Comparison of ENCODE assay signal across 20 cellular contexts in the genomic region with DNA sequence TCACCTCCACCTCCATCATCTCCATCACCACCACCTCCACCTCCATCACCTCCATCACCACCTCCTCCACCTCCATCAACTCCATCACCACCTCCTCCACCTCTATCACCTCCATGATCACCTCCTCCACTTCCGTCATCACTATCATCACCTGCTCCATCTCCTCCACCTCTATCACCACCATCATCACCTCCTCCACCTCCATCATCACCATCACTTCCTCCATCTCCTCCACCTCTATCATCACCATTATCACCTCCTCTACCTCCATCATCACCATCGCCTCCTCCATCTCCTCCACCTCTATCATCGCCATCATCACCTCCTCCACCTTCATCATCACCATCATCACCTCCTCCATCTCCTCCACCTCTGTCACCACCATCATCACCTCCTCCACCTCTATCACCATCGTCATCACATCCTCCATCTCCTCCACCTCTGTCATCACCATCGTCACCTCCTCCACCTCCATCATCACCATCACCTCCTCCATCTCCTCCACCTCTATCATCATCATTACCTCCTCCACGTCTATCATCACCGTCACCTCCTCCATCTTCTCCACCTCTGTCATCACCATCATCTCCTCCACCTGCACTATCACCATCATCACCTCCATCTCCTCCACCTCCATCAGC. TPM values are rescaled to one million over a fixed set of nuclear protein-coding genes. Genes with fewer than 3 reads are reported as not detected.
DNase-seq lines count a peak whose midpoint lies in the region; ATAC-seq, FAIRE-seq and TF ChIP-seq lines count a peak whose summit lies in the region.
"Had no signal": no experiment of that assay in that cellular context is flagged by ENCODE, and none has a peak within 500 bp of the region (broad histone marks: within the 10 kb centered on the region; RNA-seq: fewer than 3 reads in every experiment).

No MANE protein-coding gene starts in this region.

- H3K27me3 Mint-ChIP-seq in activated CD8-positive, alpha-beta T cell treated with anti-CD3 and anti-CD28 coated beads, Interleukin-2, amount 10 ng/mL, durations not matched to agents 7 days and 5 days (ENCODE audit: low read depth), result no peaks in the 10 kb centered on the region
- H3K27me3 Mint-ChIP-seq in activated CD8-positive, alpha-beta T cell treated with anti-CD3 and anti-CD28 coated beads for 36 hours, result no peaks in the 10 kb centered on the region
- H3K27me3 Mint-ChIP-seq in stimulated activated memory B cell treated with anti-CD40 and anti-IgM and Interleukin-4, amounts not matched to agents 10 μg/mL and 1 μg/mL and 100 μg/mL, for 72 hours, result no peaks in the 10 kb centered on the region

- H3K4me3 ChIP-seq in GM12878, result no peak overlapping the region
- H3K4me3 ChIP-seq: GM23338, MG63 had no signal

- no peak overlapping the region for H3K4me2 ChIP-seq in GM12878 (ENCODE audit: control insufficient read depth, insufficient read depth)
- H3K4me2 ChIP-seq: GM23338 had no signal

- FAIRE-seq in GM12878 (lab: Jason Lieb, UNC), result no peak

- RAD21 ChIA-PET in GM12878 (lab: Charles Lee; ENCODE audit: unreplicated experiment), result no interaction called here

- no peak for ATAC-seq in activated CD8-positive, alpha-beta T cell treated with anti-CD3 and anti-CD28 coated beads, Interleukin-2, amount 10 ng/mL, durations not matched to agents 7 days and 5 days
- no peak for ATAC-seq in activated CD8-positive, alpha-beta T cell treated with anti-CD3 and anti-CD28 coated beads for 36 hours
- no peak for ATAC-seq in GM12878
- no peak for ATAC-seq in stimulated activated memory B cell treated with anti-CD40 and anti-IgM and Interleukin-4, amounts not matched to agents 10 μg/mL and 1 μg/mL and 100 μg/mL, for 72 hours
- ATAC-seq: GM23338 had no signal

- WGBS in GM12878 (ENCODE audit: insufficient coverage, insufficient replicate concordance, low lambda C conversion rate, missing lambda C conversion rate), result 100% methylated on average over 7 of the region's 7 CpGs

- H3K4me1 ChIP-seq in GM12878 (ENCODE audit: control insufficient read depth, insufficient read depth, low read length), result no peaks in the 10 kb centered on the region

- peaks cover 8% of the 10 kb centered on the region for H3K4me1 Mint-ChIP-seq in activated CD8-positive, alpha-beta T cell treated with anti-CD3 and anti-CD28 coated beads, Interleukin-2, amount 10 ng/mL, durations not matched to agents 7 days and 5 days (ENCODE audit: low read depth)
- H3K4me1 Mint-ChIP-seq in activated CD8-positive, alpha-beta T cell treated with anti-CD3 and anti-CD28 coated beads for 36 hours (ENCODE audit: low read depth), result peaks cover 14% of the 10 kb centered on the region
- H3K4me1 Mint-ChIP-seq in stimulated activated memory B cell treated with anti-CD40 and anti-IgM and Interleukin-4, amounts not matched to agents 10 μg/mL and 1 μg/mL and 100 μg/mL, for 72 hours, result peaks cover 13% of the 10 kb centered on the region
- H3K4me1 Mint-ChIP-seq: GM23338 had no signal

- no peak for TF ChIP-seq CTCF in activated CD8-positive, alpha-beta T cell treated with anti-CD3 and anti-CD28 coated beads for 36 hours (IDR thresholded peaks at IDR 0.05)
- TF ChIP-seq CTCF in GM12878 (IDR thresholded peaks at IDR 0.05 in 2 of 3, conservative IDR thresholded peaks at IDR 0.05 in 1 of 3; ENCODE audit: control insufficient read depth in 2 of 3, extremely low read depth in 1 of 3, insufficient read depth in 1 of 3, low read depth in 3 of 3, low read length in 3 of 3), result no peak

- H3K27ac ChIP-seq in GM12878 (ENCODE audit: control insufficient read depth, insufficient read depth), result no peak overlapping the region

- no peaks in the 10 kb centered on the region for H3K9me3 Mint-ChIP-seq in activated CD8-positive, alpha-beta T cell treated with anti-CD3 and anti-CD28 coated beads, Interleukin-2, amount 10 ng/mL, durations not matched to agents 7 days and 5 days (ENCODE audit: insufficient read depth)
- H3K9me3 Mint-ChIP-seq in activated CD8-positive, alpha-beta T cell treated with anti-CD3 and anti-CD28 coated beads for 36 hours, result peaks cover 4% of the 10 kb centered on the region
- peaks cover 18% of the 10 kb centered on the region for H3K9me3 Mint-ChIP-seq in stimulated activated memory B cell treated with anti-CD40 and anti-IgM and Interleukin-4, amounts not matched to agents 10 μg/mL and 1 μg/mL and 100 μg/mL, for 72 hours

- peaks cover 28 to 31% of the 10 kb centered on the region in 2 experiments for H3K36me3 ChIP-seq in GM12878 (ENCODE audit: control insufficient read depth in 2 of 2, insufficient read depth in 2 of 2, low read length in 1 of 2)
- H3K36me3 ChIP-seq: MG63 had no signal

- SMC1A ChIA-PET in GM12878 (lab: Charles Lee; ENCODE audit: uncharacterized antibody, unreplicated experiment), result no interaction called here

- intact Hi-C loops in activated CD8-positive, alpha-beta T cell treated with anti-CD3 and anti-CD28 coated beads for 36 hours (cut with micrococcal nuclease), result no loop called here
- intact Hi-C loops in GM12878 (cut with micrococcal nuclease; ENCODE audit: unreplicated experiment), result no loop called here

- CTCF ChIA-PET in activated CD8-positive, alpha-beta T cell treated with anti-CD3 and anti-CD28 coated beads, Interleukin-2, amount 10 ng/mL, durations not matched to agents 7 days and 5 days (lab: Charles Lee), result interaction anchor here (1.2 kb wide), 1 partner anchor 22 kb away, joined by 4 read pairs; no protein-coding TSS in a partner anchor
- CTCF ChIA-PET in activated CD8-positive, alpha-beta T cell treated with anti-CD3 and anti-CD28 coated beads for 36 hours (lab: Charles Lee), result interaction anchor here (1.7 kb wide), 1 partner anchor 79 kb away, joined by 6 read pairs; no protein-coding TSS in a partner anchor
- CTCF ChIA-PET in GM12878 (lab: Yijun Ruan, JAX), result no interaction called here

- no peak overlapping the region for H3K9ac ChIP-seq in GM12878 (ENCODE audit: control insufficient read depth, insufficient read depth, low read length)

- no peak for TF ChIP-seq POLR2A in GM12878 (IDR thresholded peaks at IDR 0.05; ENCODE audit: low read depth, low read length)

- POLR2A ChIA-PET in activated CD8-positive, alpha-beta T cell treated with anti-CD3 and anti-CD28 coated beads, Interleukin-2, amount 10 ng/mL, durations not matched to agents 7 days and 5 days (lab: Charles Lee), result no interaction called here
- POLR2A ChIA-PET in activated CD8-positive, alpha-beta T cell treated with anti-CD3 and anti-CD28 coated beads for 36 hours (lab: Charles Lee), result no interaction called here
- POLR2A ChIA-PET in GM12878 (lab: Charles Lee), result no interaction called here

- BruUV-seq in GM12878 (replicated peaks; lab: Mats Ljungman, UMichigan), result no TSS peak

- no peak for DNase-seq in activated CD8-positive, alpha-beta T cell treated with anti-CD3 and anti-CD28 coated beads, Interleukin-2, amount 10 ng/mL, durations not matched to agents 7 days and 5 days
- DNase-seq in activated CD8-positive, alpha-beta T cell treated with anti-CD3 and anti-CD28 coated beads for 36 hours, result no peak
- DNase-seq in GM12878 (ENCODE audit: low read depth, low spot score), result no peak
- peak; percentile 49 for DNase-seq in mesenteric fat pad (ENCODE audit: low spot score)
- DNase-seq in activated gamma-delta T cell treated with Interleukin-2 at 50 U/mL for 16 hours, result no peak
- DNase-seq in NCI-H69 (lab: John Stamatoyannopoulos, UW), result no peak
- no peak for DNase-seq in NCI-H446 (lab: John Stamatoyannopoulos, UW)
- DNase-seq: DMS 273 treated with DMSO at 0.1 percent for 48 hours, GDM1, HFFc6, MG63, NCI-H1105, NCI-H1694 treated with DMSO at 0.1 percent for 48 hours, NCI-H748 treated with DMSO at 0.1 percent for 48 hours, RPMI8226, SIG-M5 had no signal

- H3K79me2 ChIP-seq in GM12878 (ENCODE audit: control insufficient read depth, insufficient read depth, low read length), result no peaks in the 10 kb centered on the region

- TF ChIP-seq EP300 in GM12878 (IDR thresholded peaks at IDR 0.05; ENCODE audit: borderline replicate concordance in 1 of 2, control insufficient read depth in 1 of 2, low read depth in 2 of 2, low read length in 2 of 2), result no peak

- H3K36me3 Mint-ChIP-seq in activated CD8-positive, alpha-beta T cell treated with anti-CD3 and anti-CD28 coated beads, Interleukin-2, amount 10 ng/mL, durations not matched to agents 7 days and 5 days (ENCODE audit: low read depth), result peaks cover 53% of the 10 kb centered on the region
- H3K36me3 Mint-ChIP-seq in activated CD8-positive, alpha-beta T cell treated with anti-CD3 and anti-CD28 coated beads for 36 hours (ENCODE audit: low read depth), result peaks cover 10% of the 10 kb centered on the region
- H3K36me3 Mint-ChIP-seq in stimulated activated memory B cell treated with anti-CD40 and anti-IgM and Interleukin-4, amounts not matched to agents 10 μg/mL and 1 μg/mL and 100 μg/mL, for 72 hours, result peaks cover 76% of the 10 kb centered on the region

- no peaks in the 10 kb centered on the region for H3K27me3 ChIP-seq in GM12878 (replicated peaks in 1 of 2; ENCODE audit: control insufficient read depth in 2 of 2, insufficient read depth in 2 of 2, low read length in 1 of 2)

- in situ Hi-C loops in GM12878 (cut with MboI), result no loop called here

- H4K20me1 ChIP-seq in GM12878 (ENCODE audit: control insufficient read depth, insufficient read depth), result no peaks in the 10 kb centered on the region

- H2AFZ ChIP-seq in GM12878 (ENCODE audit: control insufficient read depth, low read depth, low read length), result no peak overlapping the region
- H2AFZ ChIP-seq: GM23338 had no signal

- no peak for TF ChIP-seq RAD21 in GM12878 (IDR thresholded peaks at IDR 0.05; ENCODE audit: insufficient read depth, low read depth, low read length)

- no peaks in the 10 kb centered on the region; the same call in 2 of the 3 replicates for H3K9me3 ChIP-seq in GM12878 (replicated peaks; ENCODE audit: control insufficient read depth, insufficient read depth, low read length)
- H3K9me3 ChIP-seq: MG63 had no signal

- no peak overlapping the region for H3K4me3 Mint-ChIP-seq in activated CD8-positive, alpha-beta T cell treated with anti-CD3 and anti-CD28 coated beads, Interleukin-2, amount 10 ng/mL, durations not matched to agents 7 days and 5 days
- H3K4me3 Mint-ChIP-seq in activated CD8-positive, alpha-beta T cell treated with anti-CD3 and anti-CD28 coated beads for 36 hours, result no peak overlapping the region
- H3K4me3 Mint-ChIP-seq in stimulated activated memory B cell treated with anti-CD40 and anti-IgM and Interleukin-4, amounts not matched to agents 10 μg/mL and 1 μg/mL and 100 μg/mL, for 72 hours, result no peak overlapping the region
- H3K4me3 Mint-ChIP-seq: GM23338, HFFc6 had no signal

- H3K27ac Mint-ChIP-seq in activated CD8-positive, alpha-beta T cell treated with anti-CD3 and anti-CD28 coated beads, Interleukin-2, amount 10 ng/mL, durations not matched to agents 7 days and 5 days, result peak overlapping the region; percentile 32
- H3K27ac Mint-ChIP-seq in activated CD8-positive, alpha-beta T cell treated with anti-CD3 and anti-CD28 coated beads for 36 hours, result no peak overlapping the region
- peak overlapping the region; percentile 11 for H3K27ac Mint-ChIP-seq in stimulated activated memory B cell treated with anti-CD40 and anti-IgM and Interleukin-4, amounts not matched to agents 10 μg/mL and 1 μg/mL and 100 μg/mL, for 72 hours
- H3K27ac Mint-ChIP-seq: GM23338, HFFc6 had no signal

RNA-seq across cellular contexts. Expression of a gene that starts 27.0 kb away (rescaled TPM):
- 10 to 100 TPM; 16.0 to 18.1 TPM for total RNA-seq in activated CD8-positive, alpha-beta T cell treated with anti-CD3 and anti-CD28 coated beads, Interleukin-2, amount 10 ng/mL, durations not matched to agents 7 days and 5 days
- total RNA-seq in activated CD8-positive, alpha-beta T cell treated with anti-CD3 and anti-CD28 coated beads for 36 hours, result 1 to 10 TPM; 4.8 to 5.5 TPM
- total RNA-seq in GM12878 (2013; cell fraction: nucleolus; rRNA removed), result 40.4 and 40.7 TPM in 2 replicates
- total RNA-seq in GM12878 (2014; rRNA removed), result 24.5 and 30.4 TPM in 2 replicates
- 6.5 and 7.7 TPM in 2 replicates for total RNA-seq in GM12878 (2014; rRNA removed; fragmentation: Illumina TruSeq; extraction: Trizol)
- 26.6 and 30.1 TPM in 2 replicates for total RNA-seq in GM12878 (2021)
- polyA plus RNA-seq in GM12878 (2011; ENCODE audit: low read depth), result 18.3 TPM
- polyA plus RNA-seq in GM12878 (2011; rRNA removed), result 1.3 and 5.6 TPM in 2 replicates
- polyA plus RNA-seq in GM12878 (2011; cell fraction: cytosol; rRNA removed), result 4.9 and 5.6 TPM in 2 replicates
- 17.9 and 18.9 TPM in 2 replicates for polyA plus RNA-seq in GM12878 (2011; cell fraction: nucleus; rRNA removed)
- 26.7 and 36.0 TPM in 2 replicates for polyA plus RNA-seq in GM12878 (2012)
- polyA plus RNA-seq in GM12878 (2014; fragmentation: Illumina TruSeq; extraction: Trizol), result 8.4 and 19.2 TPM in 2 replicates
- polyA plus RNA-seq in GM12878 (2014; fragmentation: Nextera tagmentation; extraction: Ambion mirVana), result 1 to 10 TPM; 1.7 to 2.7 TPM
- polyA plus RNA-seq in GM12878 (2014; rRNA removed), result 25.9 and 35.1 TPM in 2 replicates
- 10 to 100 TPM; 50.8 to 56.0 TPM for polyA plus RNA-seq in GM12878 (2016; fragmentation: Nextera tagmentation; extraction: Ambion mirVana)
- 5.4 and 6.9 TPM in 2 replicates for polyA minus RNA-seq in GM12878 (2011; rRNA and poly(A)+ RNA removed)
- 2.2 and 2.3 TPM in 2 replicates for polyA minus RNA-seq in GM12878 (2011; cell fraction: cytosol; rRNA and poly(A)+ RNA removed)
- 5.6 and 8.6 TPM in 2 replicates for polyA minus RNA-seq in GM12878 (2011; cell fraction: nucleus; rRNA and poly(A)+ RNA removed)
- total RNA-seq in mesenteric fat pad, result 0.10 TPM
- total RNA-seq: A172, HFFc6 had no signal
- polyA plus RNA-seq: BJ had no signal

RNA-seq across cellular contexts. Expression of a gene that starts 33.1 kb away (rescaled TPM):
- 10 to 100 TPM; 16.3 to 18.2 TPM for total RNA-seq in activated CD8-positive, alpha-beta T cell treated with anti-CD3 and anti-CD28 coated beads, Interleukin-2, amount 10 ng/mL, durations not matched to agents 7 days and 5 days
- total RNA-seq in activated CD8-positive, alpha-beta T cell treated with anti-CD3 and anti-CD28 coated beads for 36 hours, result 1 to 10 TPM; 7.1 to 7.9 TPM
- total RNA-seq in GM12878 (2013; cell fraction: nucleolus; rRNA removed), result 3.6 and 3.7 TPM in 2 replicates
- total RNA-seq in GM12878 (2014; rRNA removed), result 3.5 and 5.9 TPM in 2 replicates
- total RNA-seq in GM12878 (2014; rRNA removed; fragmentation: Illumina TruSeq; extraction: Trizol), result 1.2 and 1.6 TPM in 2 replicates
- 5.1 and 5.6 TPM in 2 replicates for total RNA-seq in GM12878 (2021)
- polyA plus RNA-seq in GM12878 (2011; ENCODE audit: low read depth), result 2.3 TPM
- polyA plus RNA-seq in GM12878 (2011; rRNA removed), result 2.2 and 5.1 TPM in 2 replicates
- 8.5 and 10.0 TPM in 2 replicates for polyA plus RNA-seq in GM12878 (2011; cell fraction: cytosol; rRNA removed)
- polyA plus RNA-seq in GM12878 (2011; cell fraction: nucleus; rRNA removed), result 7.4 and 10.5 TPM in 2 replicates
- polyA plus RNA-seq in GM12878 (2012), result 4.2 and 5.2 TPM in 2 replicates
- polyA plus RNA-seq in GM12878 (2014; fragmentation: Illumina TruSeq; extraction: Trizol), result 0.59 and 0.76 TPM in 2 replicates
- under 1 TPM; 0.03 to 0.53 TPM for polyA plus RNA-seq in GM12878 (2014; fragmentation: Nextera tagmentation; extraction: Ambion mirVana)
- 3.3 and 4.1 TPM in 2 replicates for polyA plus RNA-seq in GM12878 (2014; rRNA removed)
- polyA plus RNA-seq in GM12878 (2016; fragmentation: Nextera tagmentation; extraction: Ambion mirVana), result 1 to 10 TPM in 1 of 2 experiments, under 1 TPM in 1; 0.63 to 3.3 TPM
- polyA minus RNA-seq in GM12878 (2011; rRNA and poly(A)+ RNA removed), result 1.6 and 4.7 TPM in 2 replicates
- polyA minus RNA-seq in GM12878 (2011; cell fraction: cytosol; rRNA and poly(A)+ RNA removed), result 2.1 TPM in 2 replicates
- polyA minus RNA-seq in GM12878 (2011; cell fraction: nucleus; rRNA and poly(A)+ RNA removed), result 0.60 and 1.8 TPM in 2 replicates
- 5.0 TPM for total RNA-seq in mesenteric fat pad

RNA-seq across cellular contexts. Expression of a gene that starts 59.0 kb away (rescaled TPM):
- 1 to 10 TPM; 3.3 to 3.7 TPM for total RNA-seq in activated CD8-positive, alpha-beta T cell treated with anti-CD3 and anti-CD28 coated beads, Interleukin-2, amount 10 ng/mL, durations not matched to agents 7 days and 5 days
- 1 to 10 TPM; 4.9 to 8.5 TPM for total RNA-seq in activated CD8-positive, alpha-beta T cell treated with anti-CD3 and anti-CD28 coated beads for 36 hours
- total RNA-seq in GM12878 (2013; cell fraction: nucleolus; rRNA removed), result 1.2 TPM in 1 of 2 replicates, not detected in the other
- total RNA-seq in GM12878 (2014; rRNA removed), result 0.16 and 0.56 TPM in 2 replicates
- total RNA-seq in GM12878 (2014; rRNA removed; fragmentation: Illumina TruSeq; extraction: Trizol), result 0.32 and 0.72 TPM in 2 replicates
- total RNA-seq in GM12878 (2021), result 1.8 and 2.0 TPM in 2 replicates
- 0.55 TPM for polyA plus RNA-seq in GM12878 (2011; ENCODE audit: low read depth)
- polyA plus RNA-seq in GM12878 (2011; rRNA removed), result 0.07 and 0.17 TPM in 2 replicates
- polyA plus RNA-seq in GM12878 (2011; cell fraction: cytosol; rRNA removed), result 0.15 TPM in 2 replicates
- polyA plus RNA-seq in GM12878 (2011; cell fraction: nucleus; rRNA removed), result 0.47 and 1.1 TPM in 2 replicates
- polyA plus RNA-seq in GM12878 (2012), result 1.6 TPM in 2 replicates
- polyA plus RNA-seq in GM12878 (2014; fragmentation: Illumina TruSeq; extraction: Trizol), result 0.54 and 1.7 TPM in 2 replicates
- under 1 TPM; 0.16 to 0.23 TPM for polyA plus RNA-seq in GM12878 (2014; fragmentation: Nextera tagmentation; extraction: Ambion mirVana)
- polyA plus RNA-seq in GM12878 (2014; rRNA removed), result 1.6 and 3.9 TPM in 2 replicates
- 1 to 10 TPM in 1 of 2 experiments, under 1 TPM in 1; 0.79 to 1.8 TPM for polyA plus RNA-seq in GM12878 (2016; fragmentation: Nextera tagmentation; extraction: Ambion mirVana)
- 0.44 and 0.72 TPM in 2 replicates for polyA minus RNA-seq in GM12878 (2011; rRNA and poly(A)+ RNA removed)
- 0.83 TPM in 1 of 2 replicates, not detected in the other for polyA minus RNA-seq in GM12878 (2011; cell fraction: cytosol; rRNA and poly(A)+ RNA removed)
- 0.10 TPM in 1 of 2 replicates, not detected in the other for polyA minus RNA-seq in GM12878 (2011; cell fraction: nucleus; rRNA and poly(A)+ RNA removed)
- 96.3 TPM for total RNA-seq in mesenteric fat pad

Comparison
In these comparisons a context has a peak if more than half of its experiments do, and no peak if none do; other contexts are left out.
1. RNA of a gene that starts 59.0 kb away (total RNA-seq): 96.3 TPM in mesenteric fat pad (single experiment); 4.9 to 8.5 TPM in activated CD8-positive, alpha-beta T cell treated with anti-CD3 and anti-CD28 coated beads for 36 hours, 3.3 to 3.7 TPM in activated CD8-positive, alpha-beta T cell treated with anti-CD3 and anti-CD28 coated beads, Interleukin-2, amount 10 ng/mL, durations not matched to agents 7 days and 5 days and 0.16 to 2.0 TPM in GM12878; every median in the first group is over 10 times any median in the second.